In genomic region chr10:76315240-76315639, GRCh38 we compare ENCODE assay signal across 21 cellular contexts.
A peak's percentile ranks its signal among the peaks of the same experiment; 100 is the strongest.
DNase-seq lines count a peak whose midpoint lies in the region; ATAC-seq and TF ChIP-seq lines count a peak whose summit lies in the region.
"Had no signal": no experiment of that assay in that cellular context is flagged by ENCODE, and none has a peak within 500 bp of the region (broad histone marks: within the 10 kb centered on the region; RNA-seq: fewer than 3 reads in every experiment).

No MANE protein-coding gene starts in this region.

- WGBS in neuronal stem cell (ENCODE audit: extremely low coverage in 2 of 2, insufficient read length in 2 of 2, insufficient replicate concordance in 1 of 2), 2 donors: no CpG with 5 or more reads among the region's 14 CpGs
- WGBS in aorta, 2 donors: 94 to 95% methylated on average over 14 of the region's 14 CpGs

- no peak overlapping the region for H3K4me3 Mint-ChIP-seq in WTC11
- H3K4me3 Mint-ChIP-seq: CD8-positive, alpha-beta memory T cell; T-cell had no signal

- no peak overlapping the region for H3K9ac ChIP-seq in neuronal stem cell (ENCODE audit: low read depth, low read length, poor library complexity)
- H3K9ac ChIP-seq: BLaER1, GM23248 had no signal

- no peak overlapping the region for H2BK5ac ChIP-seq in neuronal stem cell (ENCODE audit: low read length)

- H3K27me3 Mint-ChIP-seq in WTC11 (ENCODE audit: low read depth): no peaks in the 10 kb centered on the region
- H3K27me3 Mint-ChIP-seq: T-cell had no signal

- H3K14ac ChIP-seq in neuronal stem cell (ENCODE audit: low read length): no peak overlapping the region

- intact Hi-C loops in aorta (cut with DNase I): no loop called here

- no peak overlapping the region for H4K8ac ChIP-seq in neuronal stem cell (ENCODE audit: low read depth, low read length)

- H3K9me3 ChIP-seq in neuronal stem cell (replicated peaks in 1 of 2; ENCODE audit: control insufficient read depth in 2 of 2, insufficient read depth in 1 of 2, low read depth in 1 of 2, low read length in 2 of 2) (peaks cover 0 to 3% of the 10 kb centered on the region in 2 donors), aorta (ENCODE audit: control insufficient read depth, low read length) (no peaks in the 10 kb centered on the region)
- H3K9me3 ChIP-seq in effector memory CD4-positive, alpha-beta T cell (ENCODE audit: control insufficient read depth, low read length): no peaks in the 10 kb centered on the region

- H2BK15ac ChIP-seq in neuronal stem cell (ENCODE audit: low read length): no peak overlapping the region

- peak; percentile 12 for TF ChIP-seq CTCF in GM06990 (IDR thresholded peaks at IDR 0.05; ENCODE audit: insufficient read depth, low read length, poor library complexity, severe bottlenecking)
- peak; percentile 19; the same call in 1 of the 2 replicates for TF ChIP-seq CTCF in WTC11 (IDR thresholded peaks at IDR 0.05)

- H3K27ac ChIP-seq in neuronal stem cell (replicated peaks; ENCODE audit: low read length): no peak overlapping the region
- no peak overlapping the region for H3K27ac ChIP-seq in aorta (ENCODE audit: low read depth in 1 of 2, low read length in 2 of 2)
- H3K27ac ChIP-seq in effector memory CD4-positive, alpha-beta T cell (ENCODE audit: insufficient read depth, low read length, poor library complexity, severe bottlenecking): no peak overlapping the region
- H3K27ac ChIP-seq: BLaER1, GM23248, PC-9, SK-N-MC had no signal

- H3K18ac ChIP-seq in neuronal stem cell (ENCODE audit: low read length): peak overlapping the region; percentile 69

- no peaks in the 10 kb centered on the region for H3K27me3 ChIP-seq in GM06990 (replicated peaks; ENCODE audit: control insufficient read depth, insufficient read depth, low read length)
- no peaks in the 10 kb centered on the region for H3K27me3 ChIP-seq in H7 (ENCODE audit: control insufficient read depth, insufficient read depth, low read length)
- H3K27me3 ChIP-seq in neuronal stem cell (ENCODE audit: control insufficient read depth in 3 of 3, insufficient read depth in 3 of 3, low read depth in 1 of 3, low read length in 3 of 3): no peaks in the 10 kb centered on the region
- no peaks in the 10 kb centered on the region for H3K27me3 ChIP-seq in aorta (ENCODE audit: control insufficient read depth in 1 of 2, insufficient read depth in 2 of 2, low read length in 1 of 2)
- H3K27me3 ChIP-seq in effector memory CD4-positive, alpha-beta T cell (replicated peaks; ENCODE audit: control insufficient read depth, insufficient read depth, low read length, poor library complexity, severe bottlenecking): no peaks in the 10 kb centered on the region
- H3K27me3 ChIP-seq: BLaER1 had no signal

- H2AK5ac ChIP-seq in neuronal stem cell (ENCODE audit: low read depth, low read length): peak overlapping the region; percentile 70

- peak; percentile 46 for ATAC-seq in WTC11
- no peak for ATAC-seq in aorta (ENCODE audit: low FRiP score)
- ATAC-seq: GM12878, T-cell had no signal

- no peak overlapping the region for H3K27ac Mint-ChIP-seq in WTC11
- H3K27ac Mint-ChIP-seq: CD8-positive, alpha-beta memory T cell; T-cell had no signal

- H3K36me3 Mint-ChIP-seq in WTC11: no peaks in the 10 kb centered on the region
- H3K36me3 Mint-ChIP-seq: CD8-positive, alpha-beta memory T cell; T-cell had no signal

- H2BK12ac ChIP-seq in neuronal stem cell (ENCODE audit: low read length): no peak overlapping the region

- no peak overlapping the region for H3K4me3 ChIP-seq in GM06990 (replicated peaks; ENCODE audit: low read depth, low read length)
- H3K4me3 ChIP-seq in H7 (ENCODE audit: insufficient read depth, low read depth, low read length): no peak overlapping the region; the same call in 1 of the 2 replicates
- H3K4me3 ChIP-seq in neuronal stem cell (ENCODE audit: low read length in 2 of 2): no peak overlapping the region
- H3K4me3 ChIP-seq in aorta (ENCODE audit: low read length in 2 of 2): no peak overlapping the region
- no peak overlapping the region for H3K4me3 ChIP-seq in effector memory CD4-positive, alpha-beta T cell (ENCODE audit: insufficient read depth, low read depth, low read length, poor library complexity, severe bottlenecking)
- H3K4me3 ChIP-seq: BLaER1, GM12878, GM23248, PC-9, SK-N-MC had no signal

- H3K4me1 ChIP-seq in neuronal stem cell (ENCODE audit: control insufficient read depth in 2 of 2, insufficient read depth in 1 of 2, low read depth in 1 of 2, low read length in 2 of 2) (no peaks in the 10 kb centered on the region), aorta (ENCODE audit: control insufficient read depth in 1 of 2, insufficient read depth in 2 of 2, low read length in 2 of 2) (peaks cover 4 to 6% of the 10 kb centered on the region in 2 donors)
- no peaks in the 10 kb centered on the region for H3K4me1 ChIP-seq in effector memory CD4-positive, alpha-beta T cell (ENCODE audit: control insufficient read depth, insufficient read depth, low read length, poor library complexity, severe bottlenecking)
- H3K4me1 ChIP-seq: BLaER1 had no signal

- 0 out of 2 replicates have a peak, but pooled peaks cover 9% of the 10 kb centered on the region for H3K9me3 Mint-ChIP-seq in WTC11

- H3K79me1 ChIP-seq in neuronal stem cell (ENCODE audit: low read depth, low read length): no peaks in the 10 kb centered on the region

- in situ Hi-C loops in G401 (cut with HindIII; ENCODE audit: low sequenced_read_pairs): no loop called here

- CTCF ChIA-PET in WTC11 (lab: Charles Lee): interaction anchor here (0.6 to 2.2 kb wide), 11 partner anchors 9 to 690 kb away, joined by 3 to 15 read pairs (median 5); no protein-coding TSS in a partner anchor

- peak overlapping the region; percentile 78 for H3K23ac ChIP-seq in neuronal stem cell (ENCODE audit: low read depth, low read length, poor library complexity)

- POLR2A ChIA-PET in WTC11 (lab: Charles Lee): no interaction called here

- DNase-seq in GM06990 (ENCODE audit: extremely low read depth, insufficient read length): no peak
- DNase-seq in H7: peak; percentile 43
- DNase-seq in WTC11 (ENCODE audit: low spot score): peak; percentile 54
- no peak for DNase-seq in neuronal stem cell (ENCODE audit: low spot score)
- DNase-seq in NCI-H1694 treated with DMSO at 0.1 percent for 48 hours (lab: John Stamatoyannopoulos, UW): no peak
- DNase-seq in aorta: no peak
- no peak for DNase-seq in effector memory CD4-positive, alpha-beta T cell
- no peak for DNase-seq in G401 (ENCODE audit: low spot score)
- DNase-seq: CD8-positive, alpha-beta memory T cell; GM23248; NCI-H1417 treated with DMSO at 0.1 percent for 48 hours; NCI-H2029; NCI-H2171; NCI-H446 treated with DMSO at 0.1 percent for 48 hours; NCI-H748 treated with DMSO at 0.1 percent for 48 hours; PC-9; T-cell; T1000 had no signal

- no peak overlapping the region for H2BK120ac ChIP-seq in neuronal stem cell (ENCODE audit: low read depth, low read length)

- H4K91ac ChIP-seq in neuronal stem cell (ENCODE audit: low read depth, low read length, poor library complexity): no peak overlapping the region

- H3K4ac ChIP-seq in neuronal stem cell (ENCODE audit: low read length): no peak overlapping the region

- peaks cover 9% of the 10 kb centered on the region for H3K4me1 Mint-ChIP-seq in WTC11
- H3K4me1 Mint-ChIP-seq: CD8-positive, alpha-beta memory T cell; T-cell had no signal

- H2AFZ ChIP-seq in neuronal stem cell (ENCODE audit: low read length): no peak overlapping the region
- H2AFZ ChIP-seq: GM23248, PC-9 had no signal

- no peak overlapping the region for H3K4me2 ChIP-seq in neuronal stem cell (ENCODE audit: insufficient read depth, low read length, poor library complexity, severe bottlenecking)
- H3K4me2 ChIP-seq: BLaER1, PC-9 had no signal

- H3K36me3 ChIP-seq in GM06990 (ENCODE audit: control insufficient read depth, insufficient read depth, low read length) (no peaks in the 10 kb centered on the region), H7 (replicated peaks; ENCODE audit: control insufficient read depth, insufficient read depth, low read length) (no peaks in the 10 kb centered on the region), neuronal stem cell (replicated peaks in 1 of 2; ENCODE audit: control insufficient read depth in 2 of 2, insufficient read depth in 2 of 2, low read length in 2 of 2) (no peaks in the 10 kb centered on the region), aorta (ENCODE audit: control insufficient read depth in 1 of 2, insufficient read depth in 2 of 2, low read length in 1 of 2) (no peaks in the 10 kb centered on the region)
- no peaks in the 10 kb centered on the region for H3K36me3 ChIP-seq in effector memory CD4-positive, alpha-beta T cell (ENCODE audit: control insufficient read depth, insufficient read depth, low read length)
- H3K36me3 ChIP-seq: BLaER1 had no signal

TF ChIP-seq in WTC11, 78 proteins besides CTCF, POLR2A, EP300 and RAD21 (continues in another document):
- TF ChIP-seq FOXK1 (CRISPR knock-in tag; IDR thresholded peaks at IDR 0.05) (no peak), NR3C1 (CRISPR knock-in tag; conservative IDR thresholded peaks at IDR 0.05; ENCODE audit: low read depth) (no peak), MYBL2 (CRISPR knock-in tag; IDR thresholded peaks at IDR 0.05) (no peak), NR1H2 (CRISPR knock-in tag; IDR thresholded peaks at IDR 0.05) (no peak), ZNF219 (CRISPR knock-in tag; IDR thresholded peaks at IDR 0.05; ENCODE audit: borderline replicate concordance) (no peak), FOXP1 (CRISPR knock-in tag; IDR thresholded peaks at IDR 0.05; ENCODE audit: borderline replicate concordance) (no peak)
- TF ChIP-seq, protein P1, sequence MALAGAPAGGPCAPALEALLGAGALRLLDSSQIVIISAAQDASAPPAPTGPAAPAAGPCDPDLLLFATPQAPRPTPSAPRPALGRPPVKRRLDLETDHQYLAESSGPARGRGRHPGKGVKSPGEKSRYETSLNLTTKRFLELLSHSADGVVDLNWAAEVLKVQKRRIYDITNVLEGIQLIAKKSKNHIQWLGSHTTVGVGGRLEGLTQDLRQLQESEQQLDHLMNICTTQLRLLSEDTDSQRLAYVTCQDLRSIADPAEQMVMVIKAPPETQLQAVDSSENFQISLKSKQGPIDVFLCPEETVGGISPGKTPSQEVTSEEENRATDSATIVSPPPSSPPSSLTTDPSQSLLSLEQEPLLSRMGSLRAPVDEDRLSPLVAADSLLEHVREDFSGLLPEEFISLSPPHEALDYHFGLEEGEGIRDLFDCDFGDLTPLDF (CRISPR knock-in tag; IDR thresholded peaks at IDR 0.05): no peak
- TF ChIP-seq, protein P2, sequence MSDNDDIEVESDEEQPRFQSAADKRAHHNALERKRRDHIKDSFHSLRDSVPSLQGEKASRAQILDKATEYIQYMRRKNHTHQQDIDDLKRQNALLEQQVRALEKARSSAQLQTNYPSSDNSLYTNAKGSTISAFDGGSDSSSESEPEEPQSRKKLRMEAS (CRISPR knock-in tag; IDR thresholded peaks at IDR 0.05): no peak

Comparison
In these comparisons a context has a peak if more than half of its experiments do, and no peak if none do; other contexts are left out.
1. DNase-seq: peak in H7 (single experiment) and WTC11 (single experiment); none in GM06990 (single experiment), neuronal stem cell (single experiment), NCI-H1694 treated with DMSO at 0.1 percent for 48 hours (single experiment), aorta (0 of 2), effector memory CD4-positive, alpha-beta T cell (0 of 3) and G401 (single experiment).